ENCODE assay signal across 19 cellular contexts in the genomic region with DNA sequence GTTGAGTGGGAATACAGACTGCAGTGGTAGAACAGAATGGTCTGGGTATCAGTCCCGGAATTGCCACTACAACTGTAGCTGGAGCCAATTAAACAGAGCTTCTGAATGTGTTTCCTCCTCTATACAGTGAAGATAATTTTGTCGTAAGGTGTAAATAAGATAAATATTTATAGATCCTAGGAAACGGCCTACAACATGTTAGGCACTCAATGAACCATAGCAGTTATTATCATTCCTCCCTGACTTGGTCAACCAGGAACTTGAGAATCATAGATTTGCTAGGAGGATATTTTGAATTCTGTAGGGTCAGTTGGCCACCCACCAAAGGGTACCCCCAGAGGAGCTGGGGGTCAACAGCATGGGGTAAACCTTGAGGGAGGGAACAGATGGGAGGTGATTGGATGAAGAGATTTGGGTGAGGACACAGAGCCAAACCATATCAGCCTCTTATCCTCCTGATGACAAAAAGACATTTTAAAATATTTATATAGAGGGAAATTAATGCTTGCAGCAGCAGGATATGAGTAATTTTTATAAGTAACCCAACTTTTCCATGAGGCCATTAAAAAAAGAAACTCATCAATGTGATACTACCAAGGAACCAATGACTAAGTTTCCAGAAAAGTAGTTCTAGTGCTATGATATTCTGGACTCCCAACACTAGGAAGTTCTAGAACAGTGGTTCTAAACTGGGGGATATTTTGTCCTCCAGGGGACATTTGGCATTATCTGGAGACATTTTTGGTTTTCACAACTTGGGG. TPM values are rescaled to one million over a fixed set of nuclear protein-coding genes. Genes with fewer than 3 reads are reported as not detected.
A peak's percentile ranks its signal among the peaks of the same experiment; 100 is the strongest.
DNase-seq lines count a peak whose midpoint lies in the region; ATAC-seq and TF ChIP-seq lines count a peak whose summit lies in the region.
"Had no signal": no experiment of that assay in that cellular context is flagged by ENCODE, and none has a peak within 500 bp of the region (broad histone marks: within the 10 kb centered on the region; RNA-seq: fewer than 3 reads in every experiment).

No MANE protein-coding gene starts in this region.

- CTCF ChIA-PET in PC-3 (lab: Charles Lee), result no interaction called here

- H3K79me2 ChIP-seq in ACC112 (ENCODE audit: control insufficient read depth, insufficient read depth, low read length, unreplicated experiment) (peaks cover 54% of the 10 kb centered on the region), PC-3 (ENCODE audit: low read length) (no peaks in the 10 kb centered on the region)

- H3K4me1 ChIP-seq in ACC112 (ENCODE audit: control insufficient read depth, insufficient read depth, low read length, unreplicated experiment), result peaks cover 75% of the 10 kb centered on the region
- H3K4me1 ChIP-seq in BLaER1, result peaks cover 69% of the 10 kb centered on the region
- H3K4me1 ChIP-seq in PC-3 (ENCODE audit: insufficient read depth, low read length), result peaks cover 38% of the 10 kb centered on the region
- H3K4me1 ChIP-seq: gastrocnemius medialis had no signal

- peak overlapping the region; percentile 90 for H3K27ac ChIP-seq in ACC112 (ENCODE audit: low read depth, low read length)
- H3K27ac ChIP-seq in BLaER1, result 0 out of 2 replicates have a peak overlapping the region, but pooled peaks have one; percentile 52
- H3K27ac ChIP-seq in PC-3 (ENCODE audit: low read length), result peak overlapping the region; percentile 87
- H3K27ac ChIP-seq: gastrocnemius medialis, thoracic aorta had no signal

- TF ChIP-seq CTCF in PC-3 (conservative IDR thresholded peaks at IDR 0.05; ENCODE audit: low read depth, low read length), result no peak

- H3K9me2 ChIP-seq in PC-3 (replicated peaks; ENCODE audit: low read length), result no peaks in the 10 kb centered on the region

- DNase-seq in PC-3 (peak; percentile 59), kidney glomerular epithelial cell (lab: John Stamatoyannopoulos, UW) (peak; percentile 72), mesenteric fat pad (ENCODE audit: low spot score) (no peak), activated gamma-delta T cell (lab: John Stamatoyannopoulos, UW) (no peak)
- DNase-seq: C1 segment of cervical spinal cord; DND-41; gastrocnemius medialis; GOT3; NCI-H187 treated with DMSO at 0.1 percent for 48 hours; NCI-H510A; stimulated activated CD4-positive, alpha-beta T cell treated with anti-CD3 and anti-CD28 coated beads, Interleukin-1b, Interleukin-23, amount 100 ng/mL, for 48 hours had no signal

- H3K36me3 ChIP-seq in ACC112 (ENCODE audit: insufficient read depth, low read length) (peaks cover 21% of the 10 kb centered on the region), BLaER1 (no peaks in the 10 kb centered on the region), PC-3 (ENCODE audit: low read depth, low read length) (no peaks in the 10 kb centered on the region)
- H3K36me3 ChIP-seq: gastrocnemius medialis, thoracic aorta had no signal

- no peaks in the 10 kb centered on the region for H3F3A ChIP-seq in PC-3 (ENCODE audit: low read length, unreplicated experiment)

- intact Hi-C loops in PC-3 (cut with micrococcal nuclease), result no loop called here

- H3K9ac ChIP-seq in BLaER1 (no peak overlapping the region), PC-3 (ENCODE audit: low read length) (peak overlapping the region; percentile 32; the same call in 1 of the 2 replicates)

- ATAC-seq in PC-3 (peak; percentile 11; the same call in 1 of the 2 replicates), HG02588 (IDR thresholded peaks at IDR 0.05; ENCODE audit: unreplicated experiment) (no peak), GM18498 (IDR thresholded peaks at IDR 0.05; ENCODE audit: unreplicated experiment) (no peak)
- ATAC-seq: SK-N-SH treated with all-trans-retinoic acid at 6 μM for 48 hours had no signal

- H3K27me3 ChIP-seq in ACC112 (ENCODE audit: insufficient read depth, low read length) (no peaks in the 10 kb centered on the region), BLaER1 (no peaks in the 10 kb centered on the region), PC-3 (ENCODE audit: low read length) (no peaks in the 10 kb centered on the region)
- H3K27me3 ChIP-seq: gastrocnemius medialis had no signal

- H3K4me2 ChIP-seq in BLaER1 (peak overlapping the region; percentile 61), PC-3 (ENCODE audit: low read length) (no peak overlapping the region)

- POLR2A ChIA-PET in PC-3 (lab: Charles Lee; ENCODE audit: unreplicated experiment), result no interaction called here

- H3K9me3 ChIP-seq in BLaER1, result peaks cover 22% of the 10 kb centered on the region; the same call in 1 of the 2 replicates
- 0 out of 2 replicates have a peak, but pooled peaks cover 5% of the 10 kb centered on the region for H3K9me3 ChIP-seq in PC-3 (ENCODE audit: low read length)
- H3K9me3 ChIP-seq: gastrocnemius medialis, thoracic aorta had no signal

- H3K4me3 ChIP-seq in ACC112 (ENCODE audit: low read depth, low read length), result peak overlapping the region; percentile 53; the same call in 1 of the 2 replicates
- no peak overlapping the region for H3K4me3 ChIP-seq in BLaER1
- no peak overlapping the region for H3K4me3 ChIP-seq in PC-3 (ENCODE audit: low read length)
- H3K4me3 ChIP-seq: gastrocnemius medialis, lung, thoracic aorta had no signal

- BruUV-seq in PC-3 (replicated peaks; lab: Mats Ljungman, UMichigan), result no TSS peak

- H2AFZ ChIP-seq in ACC112 (ENCODE audit: low read length, unreplicated experiment), result no peak overlapping the region
- H2AFZ ChIP-seq in PC-3 (ENCODE audit: low read length), result no peak overlapping the region

- H4K20me1 ChIP-seq in BLaER1, result no peaks in the 10 kb centered on the region
- no peaks in the 10 kb centered on the region for H4K20me1 ChIP-seq in PC-3 (ENCODE audit: low read length)

RNA-seq across cellular contexts. Expression of gene DHRS9, which starts 4.0 kb away (rescaled TPM):
- total RNA-seq in PC-3 (2014; rRNA removed), result 0.22 TPM in 1 of 2 replicates, not detected in the other
- 2.8 TPM for total RNA-seq in mesenteric fat pad
- total RNA-seq: LHCN-M2 had no signal

RNA-seq across cellular contexts. Expression of gene ABCB11, which starts 42.3 kb away (rescaled TPM):
- 0.11 and 0.29 TPM in 2 replicates for total RNA-seq in PC-3 (2014; rRNA removed)
- 0.06 TPM for total RNA-seq in mesenteric fat pad
- total RNA-seq: LHCN-M2, thoracic aorta had no signal

Comparison
In these comparisons a context has a peak if more than half of its experiments do, and no peak if none do; other contexts are left out.
1. DNase-seq: peak in PC-3 (single experiment) and kidney glomerular epithelial cell (single experiment); none in mesenteric fat pad (single experiment) and activated gamma-delta T cell (single experiment).
2. Peak in every context shown above with its lines, with median percentiles within 50 percentile points of each other: H3K27ac ChIP-seq.